13 cellular contexts compared by ENCODE assay signal in the genomic region with DNA sequence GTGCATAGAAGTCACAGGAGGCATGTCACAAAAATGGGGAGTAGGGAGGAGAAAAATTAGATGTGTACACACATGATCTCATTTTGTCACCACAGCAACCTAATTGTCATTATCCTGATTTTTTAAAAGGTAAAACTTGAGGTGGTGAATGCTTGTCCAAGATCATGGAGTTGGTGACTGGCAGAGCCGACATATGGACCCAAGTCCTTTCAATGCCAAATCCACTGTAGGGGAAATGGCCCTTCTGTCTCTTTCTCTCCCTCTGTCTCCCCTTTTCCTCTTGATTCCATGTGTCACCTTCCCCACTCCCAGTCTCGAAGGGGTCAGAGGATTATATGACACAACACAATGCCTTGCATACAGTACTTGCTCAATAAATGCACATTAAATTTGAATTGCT.
DNase-seq lines count a peak whose midpoint lies in the region; ATAC-seq and TF ChIP-seq lines count a peak whose summit lies in the region.
"Had no signal": no experiment of that assay in that cellular context is flagged by ENCODE, and none has a peak within 500 bp of the region (broad histone marks: within the 10 kb centered on the region; RNA-seq: fewer than 3 reads in every experiment).

No MANE protein-coding gene starts in this region.

- WGBS in psoas muscle, 3 donors, result 91 to 97% (median 97%) methylated on average over 2 of the region's 2 CpGs
- WGBS in testis, 2 donors, result 92 to 97% methylated on average over 2 of the region's 2 CpGs

- H3K27ac Mint-ChIP-seq in endothelial cell (ENCODE audit: unreplicated experiment), result peak overlapping the region; percentile 53
- H3K27ac Mint-ChIP-seq: activated naive CD4-positive, alpha-beta T cell treated with anti-CD3 and anti-CD28 coated beads for 36 hours had no signal

- H3K9me3 Mint-ChIP-seq in endothelial cell (ENCODE audit: unreplicated experiment), result no peaks in the 10 kb centered on the region
- H3K9me3 Mint-ChIP-seq: activated naive CD4-positive, alpha-beta T cell treated with anti-CD3 and anti-CD28 coated beads for 36 hours; central memory CD8-positive, alpha-beta T cell had no signal

- in situ Hi-C loops in G401 (cut with HindIII; ENCODE audit: low sequenced_read_pairs), result no loop called here

- H3K9me3 ChIP-seq in PC-3 (ENCODE audit: low read length) (no peaks in the 10 kb centered on the region), psoas muscle (no peaks in the 10 kb centered on the region), testis (no peaks in the 10 kb centered on the region)
- H3K9me3 ChIP-seq: pancreas had no signal

- TF ChIP-seq CTCF in PC-3 (conservative IDR thresholded peaks at IDR 0.05; ENCODE audit: low read depth, low read length), result no peak
- TF ChIP-seq CTCF in endothelial cell (IDR thresholded peaks at IDR 0.05; ENCODE audit: unreplicated experiment), result no peak
- no peak for TF ChIP-seq CTCF in psoas muscle (IDR thresholded peaks at IDR 0.05)
- no peak for TF ChIP-seq CTCF in testis (IDR thresholded peaks at IDR 0.05)

- CTCF ChIA-PET in PC-3 (lab: Charles Lee), result interaction anchor here (0.6 kb wide), 1 partner anchor 910 kb away, joined by 5 read pairs; no protein-coding TSS in a partner anchor

- peak overlapping the region; percentile 24; the same call in 1 of the 2 replicates for H2AFZ ChIP-seq in PC-3 (ENCODE audit: low read length)

- no peaks in the 10 kb centered on the region for H4K20me1 ChIP-seq in PC-3 (ENCODE audit: low read length)

- H3K36me3 ChIP-seq in PC-3 (ENCODE audit: low read depth, low read length) (no peaks in the 10 kb centered on the region), psoas muscle (ENCODE audit: insufficient read depth in 1 of 2, low read depth in 1 of 2) (no peaks in the 10 kb centered on the region), testis (ENCODE audit: low read depth, missing control alignments) (no peaks in the 10 kb centered on the region)
- H3K36me3 ChIP-seq: pancreas, WERI-Rb-1 had no signal

- H3K27me3 Mint-ChIP-seq in endothelial cell (ENCODE audit: unreplicated experiment), result peaks cover 7% of the 10 kb centered on the region
- H3K27me3 Mint-ChIP-seq: central memory CD8-positive, alpha-beta T cell had no signal

- peak overlapping the region; percentile 75 for H3K4me2 ChIP-seq in PC-3 (ENCODE audit: low read length)

- TF ChIP-seq POLR2A in testis (IDR thresholded peaks at IDR 0.05), result no peak

- no peaks in the 10 kb centered on the region for H3K79me2 ChIP-seq in PC-3 (ENCODE audit: low read length)

- H3K9me2 ChIP-seq in PC-3 (replicated peaks; ENCODE audit: low read length), result no peaks in the 10 kb centered on the region

- DNase-seq in G401 (ENCODE audit: low spot score), result peak; percentile 65
- DNase-seq in PC-3, result no peak
- DNase-seq in endothelial cell (ENCODE audit: low spot score), result no peak
- no peak for DNase-seq in psoas muscle
- no peak for DNase-seq in testis
- DNase-seq in putamen (ENCODE audit: low spot score), result no peak
- DNase-seq: activated naive CD4-positive, alpha-beta T cell treated with anti-CD3 and anti-CD28 coated beads for 36 hours; NCI-H2081; WERI-Rb-1 had no signal

- H3K4me1 Mint-ChIP-seq in endothelial cell (ENCODE audit: unreplicated experiment), result peaks cover 52% of the 10 kb centered on the region

- no peaks in the 10 kb centered on the region for H3K27me3 ChIP-seq in PC-3 (ENCODE audit: low read length)
- no peaks in the 10 kb centered on the region for H3K27me3 ChIP-seq in psoas muscle (ENCODE audit: insufficient read depth in 3 of 3, low read length in 2 of 3)
- H3K27me3 ChIP-seq in testis, result no peaks in the 10 kb centered on the region
- H3K27me3 ChIP-seq: pancreas had no signal

- H3K36me3 Mint-ChIP-seq in endothelial cell (ENCODE audit: low read depth, unreplicated experiment), result no peaks in the 10 kb centered on the region

- H3F3A ChIP-seq in PC-3 (ENCODE audit: low read length, unreplicated experiment), result peaks cover 13% of the 10 kb centered on the region

- peak; percentile 19 for ATAC-seq in PC-3
- no peak for ATAC-seq in psoas muscle
- ATAC-seq in HG02884 (IDR thresholded peaks at IDR 0.05; ENCODE audit: unreplicated experiment), result no peak
- ATAC-seq in GM21528 (IDR thresholded peaks at IDR 0.05; ENCODE audit: low FRiP score, unreplicated experiment), result no peak

- BruUV-seq in PC-3 (replicated peaks; lab: Mats Ljungman, UMichigan), result no TSS peak

- H3K27ac ChIP-seq in PC-3 (ENCODE audit: low read length) (peak overlapping the region; percentile 94), psoas muscle (peak overlapping the region; percentile 61), testis (no peak overlapping the region)
- H3K27ac ChIP-seq: WERI-Rb-1 had no signal

- H3K4me3 ChIP-seq in PC-3 (ENCODE audit: low read length), result peak overlapping the region; percentile 34
- no peak overlapping the region for H3K4me3 ChIP-seq in psoas muscle
- no peak overlapping the region for H3K4me3 ChIP-seq in testis
- H3K4me3 ChIP-seq: pancreas had no signal

- H3K4me1 ChIP-seq in PC-3 (ENCODE audit: insufficient read depth, low read length) (peaks cover 44% of the 10 kb centered on the region), psoas muscle (peaks cover 5% of the 10 kb centered on the region), testis (no peaks in the 10 kb centered on the region)

- POLR2A ChIA-PET in PC-3 (lab: Charles Lee; ENCODE audit: unreplicated experiment), result interaction anchor here (1.2 kb wide), 1 partner anchor 54 kb away, joined by 3 read pairs; no protein-coding TSS in a partner anchor

- H3K4me3 Mint-ChIP-seq in endothelial cell (ENCODE audit: unreplicated experiment), result no peak overlapping the region
- H3K4me3 Mint-ChIP-seq: activated naive CD4-positive, alpha-beta T cell treated with anti-CD3 and anti-CD28 coated beads for 36 hours; central memory CD8-positive, alpha-beta T cell had no signal

- intact Hi-C loops in PC-3 (cut with micrococcal nuclease) (loop anchor here (1.0 to 10.0 kb wide), 5 partner anchors 25 to 295 kb away; no protein-coding TSS in a partner anchor), psoas muscle (cut with DNase I) (loop anchor here in 1 of 2 donors (1.0 kb wide), 1 partner anchor 148 kb away; no protein-coding TSS in a partner anchor), testis (cut with DNase I; ENCODE audit: low total_unique reads) (no loop called here)

- peak overlapping the region; percentile 67 for H3K9ac ChIP-seq in PC-3 (ENCODE audit: low read length)

Comparison
In these comparisons a context has a peak if more than half of its experiments do, and no peak if none do; other contexts are left out.
1. H3K27ac ChIP-seq: peak in PC-3 (single experiment) and psoas muscle (single experiment); none in testis (0 of 2).